Comparison of ENCODE assay signal across 26 cellular contexts in genomic region chr7:133409421-133409820, GRCh38.
"Had no signal": no experiment of that assay in that cellular context is flagged by ENCODE, and none has a peak within 500 bp of the region (broad histone marks: within the 10 kb centered on the region; RNA-seq: fewer than 3 reads in every experiment).

No MANE protein-coding gene starts in this region.

- H3K27me3 ChIP-seq: colonic mucosa, esophagus squamous epithelium, gastroesophageal sphincter, heart left ventricle, hepatocyte had no signal

- H3K36me3 ChIP-seq: colonic mucosa, esophagus squamous epithelium, gastroesophageal sphincter, heart left ventricle, left ventricle myocardium inferior, lower lobe of right lung had no signal

- H3K9me3 ChIP-seq: colonic mucosa, esophagus squamous epithelium, gastroesophageal sphincter, heart left ventricle, left ventricle myocardium inferior, lower lobe of right lung, mucosa of descending colon had no signal

- H3K27ac ChIP-seq: colonic mucosa, epithelial cell of prostate, esophagus squamous epithelium, gastroesophageal sphincter, heart left ventricle, hepatocyte, left ventricle myocardium inferior, lower lobe of right lung had no signal

- H2AFZ ChIP-seq: hepatocyte had no signal

- H3K4me2 ChIP-seq: hepatocyte had no signal

- DNase-seq: colonic mucosa; cortex of kidney; effector memory CD4-positive, alpha-beta T cell; erythroblast; esophagus squamous epithelium; foreskin fibroblast; heart left ventricle; hypothalamus; immature natural killer cell; islet precursor cell; kidney; kidney glomerular epithelial cell; left colon; left ventricle myocardium inferior; lower lobe of right lung; mesenchymal stem cell; mucosa of descending colon; naive B cell; naive thymus-derived CD8-positive, alpha-beta T cell had no signal

- H3K4me3 ChIP-seq: colonic mucosa, esophagus squamous epithelium, gastroesophageal sphincter, heart left ventricle, hepatocyte, left ventricle myocardium inferior, lower lobe of right lung, mucosa of descending colon had no signal

- FAIRE-seq: endothelial cell of umbilical vein, frontal cortex, kidney had no signal

- ATAC-seq: esophagus mucosa; gastroesophageal sphincter; heart left ventricle; left colon; left lobe of liver; lower lobe of right lung; mucosa of descending colon; naive thymus-derived CD8-positive, alpha-beta T cell had no signal

- H3K4me1 ChIP-seq: colonic mucosa, esophagus squamous epithelium, left ventricle myocardium inferior had no signal
